In genomic region chr19:53333071-53333465, GRCh38 we compare ENCODE assay signal across 8 cellular contexts. TPM values are rescaled to one million over a fixed set of nuclear protein-coding genes. Genes with fewer than 3 reads are reported as not detected.
DNase-seq lines count a peak whose midpoint lies in the region; ATAC-seq and TF ChIP-seq lines count a peak whose summit lies in the region.

No MANE protein-coding gene starts in this region.

- no peaks in the 10 kb centered on the region for H3K27me3 ChIP-seq in OCI-LY3 (ENCODE audit: low read depth, low read length)
- no peaks in the 10 kb centered on the region for H3K27me3 ChIP-seq in hepatocyte
- no peaks in the 10 kb centered on the region for H3K27me3 ChIP-seq in gastrocnemius medialis

- no peak overlapping the region for H2AFZ ChIP-seq in OCI-LY3 (ENCODE audit: low read depth, low read length)
- peak overlapping the region; percentile 82 for H2AFZ ChIP-seq in hepatocyte

- no peak overlapping the region for H3K9ac ChIP-seq in OCI-LY3 (ENCODE audit: low read length)

- H3K36me3 Mint-ChIP-seq in activated naive CD8-positive, alpha-beta T cell treated with anti-CD3 and anti-CD28 coated beads, Interleukin-2, amount 50 U/mL, for 24 hours (ENCODE audit: low read depth) = peaks cover 42% of the 10 kb centered on the region

- peak overlapping the region; percentile 22; the same call in 1 of the 2 replicates for H3K4me2 ChIP-seq in OCI-LY3 (ENCODE audit: low read length)
- H3K4me2 ChIP-seq in hepatocyte = peak overlapping the region; percentile 81

- peaks cover 30% of the 10 kb centered on the region for H3K4me1 Mint-ChIP-seq in activated naive CD8-positive, alpha-beta T cell treated with anti-CD3 and anti-CD28 coated beads, Interleukin-2, amount 50 U/mL, for 24 hours

- peak overlapping the region; percentile 90 for H3K27ac Mint-ChIP-seq in activated naive CD8-positive, alpha-beta T cell treated with anti-CD3 and anti-CD28 coated beads, Interleukin-2, amount 50 U/mL, for 24 hours

- H3K4me3 Mint-ChIP-seq in activated naive CD8-positive, alpha-beta T cell treated with anti-CD3 and anti-CD28 coated beads, Interleukin-2, amount 50 U/mL, for 24 hours = peak overlapping the region; percentile 92

- peak overlapping the region; percentile 77 for H3K4me3 ChIP-seq in OCI-LY3 (ENCODE audit: low read length)
- H3K4me3 ChIP-seq in hepatocyte = peak overlapping the region; percentile 35
- peak overlapping the region; percentile 58 to 74 (median 66) for H3K4me3 ChIP-seq in gastrocnemius medialis

- H3K36me3 ChIP-seq in OCI-LY3 (replicated peaks; ENCODE audit: low read depth, low read length) = no peaks in the 10 kb centered on the region
- H3K36me3 ChIP-seq in hepatocyte (replicated peaks; ENCODE audit: insufficient read depth, low read depth) = no peaks in the 10 kb centered on the region
- H3K36me3 ChIP-seq in gastrocnemius medialis = no peaks in the 10 kb centered on the region

- in situ Hi-C loops in gastrocnemius medialis (cut with MboI; ENCODE audit: low sequenced_read_pairs in 4 of 4) = loop anchor here in 1 of 4 donors (10.0 kb wide), 1 partner anchor 78 kb away; the partner anchor contains the start of genes VN1R2 and ZNF677

- peaks cover 11% of the 10 kb centered on the region for H3K27me3 Mint-ChIP-seq in activated naive CD8-positive, alpha-beta T cell treated with anti-CD3 and anti-CD28 coated beads, Interleukin-2, amount 50 U/mL, for 24 hours

- H4K20me1 ChIP-seq in OCI-LY3 (ENCODE audit: insufficient read depth, low read length) (no peaks in the 10 kb centered on the region), hepatocyte (ENCODE audit: insufficient read depth, poor library complexity, severe bottlenecking) (no peaks in the 10 kb centered on the region)

- no peaks in the 10 kb centered on the region for H3K79me2 ChIP-seq in OCI-LY3 (ENCODE audit: low read length)
- H3K79me2 ChIP-seq in hepatocyte = peaks cover 27% of the 10 kb centered on the region

- ATAC-seq in activated naive CD8-positive, alpha-beta T cell treated with anti-CD3 and anti-CD28 coated beads, Interleukin-2, amount 50 U/mL, for 24 hours = no peak
- ATAC-seq in gastrocnemius medialis (peak in 1 of 2 donors; percentile 21), GM18873 (IDR thresholded peaks at IDR 0.05; ENCODE audit: low FRiP score, unreplicated experiment) (no peak)

- H3K9me3 ChIP-seq in OCI-LY3 (ENCODE audit: insufficient read depth, low read length) (peaks cover 15% of the 10 kb centered on the region; the same call in 1 of the 2 replicates), hepatocyte (ENCODE audit: low read depth) (no peaks in the 10 kb centered on the region), gastrocnemius medialis (no peaks in the 10 kb centered on the region)

- no peak for TF ChIP-seq CTCF in OCI-LY3 (IDR thresholded peaks at IDR 0.05; ENCODE audit: low read depth, low read length)
- no peak for TF ChIP-seq CTCF in hepatocyte (IDR thresholded peaks at IDR 0.05; ENCODE audit: poor library complexity)
- TF ChIP-seq CTCF in gastrocnemius medialis (IDR thresholded peaks at IDR 0.05 in 4 of 5, conservative IDR thresholded peaks at IDR 0.05 in 1 of 5) = no peak

- H3K4me1 ChIP-seq in OCI-LY3 (ENCODE audit: low read length) (no peaks in the 10 kb centered on the region), hepatocyte (ENCODE audit: insufficient read depth) (no peaks in the 10 kb centered on the region), gastrocnemius medialis (no peaks in the 10 kb centered on the region)

- 3% methylated on average over 14 of the region's 14 CpGs for WGBS in hepatocyte (ENCODE audit: low lambda C conversion rate, missing lambda C conversion rate)

- H3K9me2 ChIP-seq in hepatocyte (replicated peaks; ENCODE audit: insufficient read depth) = no peaks in the 10 kb centered on the region

- no peak for TF ChIP-seq POLR2A in gastrocnemius medialis (IDR thresholded peaks at IDR 0.05)

- intact Hi-C loops in gastrocnemius medialis (cut with DNase I; ENCODE audit: low total_unique reads) = loop anchor here (1.0 to 10.0 kb wide), 3 partner anchors 62 to 136 kb away; partner anchors contain the start of genes ZNF765 and ZNF813

- no peak overlapping the region for H3K27ac ChIP-seq in OCI-LY3 (ENCODE audit: low read length)
- H3K27ac ChIP-seq in hepatocyte = peak overlapping the region; percentile 73
- peak overlapping the region; percentile 14 to 53 (median 39) for H3K27ac ChIP-seq in gastrocnemius medialis

- DNase-seq in activated T-cell treated with anti-CD3 and anti-CD28 coated beads for 1 hour (ENCODE audit: low read depth) = peak; percentile 14
- no peak for DNase-seq in activated T-cell treated with anti-CD3 and anti-CD28 coated beads, Interleukin-2, amount 50 U/mL, for 1 hour
- DNase-seq in activated naive CD8-positive, alpha-beta T cell treated with anti-CD3 and anti-CD28 coated beads, Interleukin-2, amount 50 U/mL, for 24 hours = peak; percentile 23
- peak; percentile 64 for DNase-seq in hepatocyte (ENCODE audit: low spot score)
- peak; percentile 6 to 18 for DNase-seq in gastrocnemius medialis
- no peak for DNase-seq in NCI-H446 (lab: John Stamatoyannopoulos, UW)

- peaks cover 32% of the 10 kb centered on the region for H3K9me3 Mint-ChIP-seq in activated naive CD8-positive, alpha-beta T cell treated with anti-CD3 and anti-CD28 coated beads, Interleukin-2, amount 50 U/mL, for 24 hours

RNA-seq across cellular contexts. Expression of gene ZNF845, which starts 0.5 kb away (rescaled TPM):
- 5.8 and 6.1 TPM in 2 replicates for total RNA-seq in hepatocyte
- polyA plus RNA-seq in hepatocyte = 1.6 and 1.7 TPM in 2 replicates
- 1 to 10 TPM in 3 of 4 donors, under 1 TPM in 1; 1.00 to 2.3 (median 1.4) TPM for total RNA-seq in gastrocnemius medialis

RNA-seq across cellular contexts. Expression of gene ZNF525, which starts 32.4 kb away (rescaled TPM):
- 12.2 and 14.2 TPM in 2 replicates for total RNA-seq in hepatocyte
- 3.8 and 4.5 TPM in 2 replicates for polyA plus RNA-seq in hepatocyte
- total RNA-seq in gastrocnemius medialis = under 1 TPM; 0.26 to 0.92 (median 0.30) TPM

Comparison
In these comparisons a context has a peak if more than half of its experiments do, and no peak if none do; other contexts are left out.
1. DNase-seq: peak in activated T-cell treated with anti-CD3 and anti-CD28 coated beads for 1 hour (single experiment), activated naive CD8-positive, alpha-beta T cell treated with anti-CD3 and anti-CD28 coated beads, Interleukin-2, amount 50 U/mL, for 24 hours (single experiment), hepatocyte (single experiment) and gastrocnemius medialis (2 of 2); none in activated T-cell treated with anti-CD3 and anti-CD28 coated beads, Interleukin-2, amount 50 U/mL, for 1 hour (single experiment) and NCI-H446 (0 of 2).
2. Peak in every context shown above with its lines, with median percentiles within 50 percentile points of each other: H3K4me3 ChIP-seq.